ENCODE assay signal across 1 cellular context in the genomic region with DNA sequence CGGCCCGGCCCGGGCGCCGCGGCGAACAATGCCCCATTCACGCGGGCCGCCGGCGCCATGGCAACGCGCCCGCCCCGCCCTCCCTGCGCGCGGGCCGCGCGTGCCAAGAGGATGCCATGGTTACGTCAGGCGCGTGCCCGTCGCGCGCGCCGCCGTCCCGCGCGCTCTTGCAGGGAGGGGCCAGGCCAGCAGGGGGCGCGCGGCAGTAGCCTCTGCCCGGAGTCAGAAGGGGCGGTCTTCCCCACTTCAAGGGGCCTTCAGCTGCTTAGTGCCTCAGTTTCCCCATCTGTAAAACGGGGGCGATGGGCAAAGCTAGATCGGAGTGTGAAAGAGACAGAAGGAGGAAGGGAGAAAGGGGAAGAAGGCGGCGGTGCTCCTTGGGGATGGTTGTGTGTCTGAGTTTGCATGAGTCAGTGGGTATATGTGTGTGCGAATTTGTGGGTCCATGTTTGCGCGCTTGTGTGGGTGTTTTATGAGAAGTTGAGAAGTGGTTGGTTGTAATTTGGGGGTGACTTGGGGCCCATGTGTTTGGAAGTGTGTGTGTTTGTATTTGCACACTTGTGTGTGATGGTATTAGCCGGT.
A peak's percentile ranks its signal among the peaks of the same experiment; 100 is the strongest.
TF ChIP-seq lines count a peak whose summit lies in the region.

No MANE protein-coding gene starts in this region.

TF ChIP-seq in HepG2, 621 proteins besides CTCF, POLR2A, EP300 and RAD21 (continued from another document and continues in another):
- TF ChIP-seq, protein P1, sequence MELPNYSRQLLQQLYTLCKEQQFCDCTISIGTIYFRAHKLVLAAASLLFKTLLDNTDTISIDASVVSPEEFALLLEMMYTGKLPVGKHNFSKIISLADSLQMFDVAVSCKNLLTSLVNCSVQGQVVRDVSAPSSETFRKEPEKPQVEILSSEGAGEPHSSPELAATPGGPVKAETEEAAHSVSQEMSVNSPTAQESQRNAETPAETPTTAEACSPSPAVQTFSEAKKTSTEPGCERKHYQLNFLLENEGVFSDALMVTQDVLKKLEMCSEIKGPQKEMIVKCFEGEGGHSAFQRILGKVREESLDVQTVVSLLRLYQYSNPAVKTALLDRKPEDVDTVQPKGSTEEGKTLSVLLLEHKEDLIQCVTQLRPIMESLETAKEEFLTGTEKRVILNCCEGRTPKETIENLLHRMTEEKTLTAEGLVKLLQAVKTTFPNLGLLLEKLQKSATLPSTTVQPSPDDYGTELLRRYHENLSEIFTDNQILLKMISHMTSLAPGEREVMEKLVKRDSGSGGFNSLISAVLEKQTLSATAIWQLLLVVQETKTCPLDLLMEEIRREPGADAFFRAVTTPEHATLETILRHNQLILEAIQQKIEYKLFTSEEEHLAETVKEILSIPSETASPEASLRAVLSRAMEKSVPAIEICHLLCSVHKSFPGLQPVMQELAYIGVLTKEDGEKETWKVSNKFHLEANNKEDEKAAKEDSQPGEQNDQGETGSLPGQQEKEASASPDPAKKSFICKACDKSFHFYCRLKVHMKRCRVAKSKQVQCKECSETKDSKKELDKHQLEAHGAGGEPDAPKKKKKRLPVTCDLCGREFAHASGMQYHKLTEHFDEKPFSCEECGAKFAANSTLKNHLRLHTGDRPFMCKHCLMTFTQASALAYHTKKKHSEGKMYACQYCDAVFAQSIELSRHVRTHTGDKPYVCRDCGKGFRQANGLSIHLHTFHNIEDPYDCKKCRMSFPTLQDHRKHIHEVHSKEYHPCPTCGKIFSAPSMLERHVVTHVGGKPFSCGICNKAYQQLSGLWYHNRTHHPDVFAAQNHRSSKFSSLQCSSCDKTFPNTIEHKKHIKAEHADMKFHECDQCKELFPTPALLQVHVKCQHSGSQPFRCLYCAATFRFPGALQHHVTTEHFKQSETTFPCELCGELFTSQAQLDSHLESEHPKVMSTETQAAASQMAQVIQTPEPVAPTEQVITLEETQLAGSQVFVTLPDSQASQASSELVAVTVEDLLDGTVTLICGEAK (IDR thresholded peaks at IDR 0.05): no peak
- TF ChIP-seq, protein P1 (CRISPR knock-in tag; IDR thresholded peaks at IDR 0.05): no peak
- no peak for TF ChIP-seq PLRG1 (conservative IDR thresholded peaks at IDR 0.05)
- no peak for TF ChIP-seq NFRKB (IDR thresholded peaks at IDR 0.05)
- no peak for TF ChIP-seq RNF2 (conservative IDR thresholded peaks at IDR 0.05; ENCODE audit: low read depth)
- peak; percentile 58; the same call in 1 of the 2 replicates for TF ChIP-seq JUNB (CRISPR knock-in tag; IDR thresholded peaks at IDR 0.05; ENCODE audit: borderline replicate concordance)
- TF ChIP-seq, protein P2, sequence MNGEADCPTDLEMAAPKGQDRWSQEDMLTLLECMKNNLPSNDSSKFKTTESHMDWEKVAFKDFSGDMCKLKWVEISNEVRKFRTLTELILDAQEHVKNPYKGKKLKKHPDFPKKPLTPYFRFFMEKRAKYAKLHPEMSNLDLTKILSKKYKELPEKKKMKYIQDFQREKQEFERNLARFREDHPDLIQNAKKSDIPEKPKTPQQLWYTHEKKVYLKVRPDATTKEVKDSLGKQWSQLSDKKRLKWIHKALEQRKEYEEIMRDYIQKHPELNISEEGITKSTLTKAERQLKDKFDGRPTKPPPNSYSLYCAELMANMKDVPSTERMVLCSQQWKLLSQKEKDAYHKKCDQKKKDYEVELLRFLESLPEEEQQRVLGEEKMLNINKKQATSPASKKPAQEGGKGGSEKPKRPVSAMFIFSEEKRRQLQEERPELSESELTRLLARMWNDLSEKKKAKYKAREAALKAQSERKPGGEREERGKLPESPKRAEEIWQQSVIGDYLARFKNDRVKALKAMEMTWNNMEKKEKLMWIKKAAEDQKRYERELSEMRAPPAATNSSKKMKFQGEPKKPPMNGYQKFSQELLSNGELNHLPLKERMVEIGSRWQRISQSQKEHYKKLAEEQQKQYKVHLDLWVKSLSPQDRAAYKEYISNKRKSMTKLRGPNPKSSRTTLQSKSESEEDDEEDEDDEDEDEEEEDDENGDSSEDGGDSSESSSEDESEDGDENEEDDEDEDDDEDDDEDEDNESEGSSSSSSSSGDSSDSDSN (CRISPR knock-in tag; IDR thresholded peaks at IDR 0.05): no peak
- TF ChIP-seq ZNF577 (CRISPR knock-in tag; IDR thresholded peaks at IDR 0.05; ENCODE audit: borderline replicate concordance, low read depth): no peak
- TF ChIP-seq ZBTB7B (CRISPR knock-in tag; IDR thresholded peaks at IDR 0.05): peak; percentile 69
- 0 out of 2 replicates have a peak, but pooled peaks have one; percentile 48 for TF ChIP-seq ZKSCAN8 (CRISPR knock-in tag; IDR thresholded peaks at IDR 0.05; ENCODE audit: borderline replicate concordance)
- no peak for TF ChIP-seq ARNT (IDR thresholded peaks at IDR 0.05)
- peak; percentile 23; the same call in 1 of the 2 replicates for TF ChIP-seq ZFX (CRISPR knock-in tag; IDR thresholded peaks at IDR 0.05; ENCODE audit: low read depth)
- no peak for TF ChIP-seq PHF21A (CRISPR knock-in tag; IDR thresholded peaks at IDR 0.05)
- TF ChIP-seq ZNF83 (CRISPR knock-in tag; IDR thresholded peaks at IDR 0.05; ENCODE audit: borderline replicate concordance): no peak
- TF ChIP-seq ZMYM3 (CRISPR knock-in tag; IDR thresholded peaks at IDR 0.05): peak; percentile 40; the same call in 1 of the 2 replicates
- TF ChIP-seq SIX4 (CRISPR knock-in tag; IDR thresholded peaks at IDR 0.05): no peak
- TF ChIP-seq ZSCAN20 (CRISPR knock-in tag; IDR thresholded peaks at IDR 0.05; ENCODE audit: borderline replicate concordance): no peak
- TF ChIP-seq, protein P3, sequence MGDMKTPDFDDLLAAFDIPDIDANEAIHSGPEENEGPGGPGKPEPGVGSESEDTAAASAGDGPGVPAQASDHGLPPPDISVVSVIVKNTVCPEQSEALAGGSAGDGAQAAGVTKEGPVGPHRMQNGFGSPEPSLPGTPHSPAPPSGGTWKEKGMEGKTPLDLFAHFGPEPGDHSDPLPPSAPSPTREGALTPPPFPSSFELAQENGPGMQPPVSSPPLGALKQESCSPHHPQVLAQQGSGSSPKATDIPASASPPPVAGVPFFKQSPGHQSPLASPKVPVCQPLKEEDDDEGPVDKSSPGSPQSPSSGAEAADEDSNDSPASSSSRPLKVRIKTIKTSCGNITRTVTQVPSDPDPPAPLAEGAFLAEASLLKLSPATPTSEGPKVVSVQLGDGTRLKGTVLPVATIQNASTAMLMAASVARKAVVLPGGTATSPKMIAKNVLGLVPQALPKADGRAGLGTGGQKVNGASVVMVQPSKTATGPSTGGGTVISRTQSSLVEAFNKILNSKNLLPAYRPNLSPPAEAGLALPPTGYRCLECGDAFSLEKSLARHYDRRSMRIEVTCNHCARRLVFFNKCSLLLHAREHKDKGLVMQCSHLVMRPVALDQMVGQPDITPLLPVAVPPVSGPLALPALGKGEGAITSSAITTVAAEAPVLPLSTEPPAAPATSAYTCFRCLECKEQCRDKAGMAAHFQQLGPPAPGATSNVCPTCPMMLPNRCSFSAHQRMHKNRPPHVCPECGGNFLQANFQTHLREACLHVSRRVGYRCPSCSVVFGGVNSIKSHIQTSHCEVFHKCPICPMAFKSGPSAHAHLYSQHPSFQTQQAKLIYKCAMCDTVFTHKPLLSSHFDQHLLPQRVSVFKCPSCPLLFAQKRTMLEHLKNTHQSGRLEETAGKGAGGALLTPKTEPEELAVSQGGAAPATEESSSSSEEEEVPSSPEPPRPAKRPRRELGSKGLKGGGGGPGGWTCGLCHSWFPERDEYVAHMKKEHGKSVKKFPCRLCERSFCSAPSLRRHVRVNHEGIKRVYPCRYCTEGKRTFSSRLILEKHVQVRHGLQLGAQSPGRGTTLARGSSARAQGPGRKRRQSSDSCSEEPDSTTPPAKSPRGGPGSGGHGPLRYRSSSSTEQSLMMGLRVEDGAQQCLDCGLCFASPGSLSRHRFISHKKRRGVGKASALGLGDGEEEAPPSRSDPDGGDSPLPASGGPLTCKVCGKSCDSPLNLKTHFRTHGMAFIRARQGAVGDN (CRISPR knock-in tag; IDR thresholded peaks at IDR 0.05): peak; percentile 76
- no peak for TF ChIP-seq ELF4 (CRISPR knock-in tag; IDR thresholded peaks at IDR 0.05; ENCODE audit: borderline replicate concordance)
- no peak for TF ChIP-seq ONECUT2 (CRISPR knock-in tag; IDR thresholded peaks at IDR 0.05)
- no peak for TF ChIP-seq GFI1 (CRISPR knock-in tag; IDR thresholded peaks at IDR 0.05; ENCODE audit: borderline replicate concordance)
- no peak; the same call in 1 of the 2 replicates for TF ChIP-seq KDM1A (CRISPR knock-in tag; IDR thresholded peaks at IDR 0.05)
- TF ChIP-seq ZNF496 (CRISPR knock-in tag; IDR thresholded peaks at IDR 0.05; ENCODE audit: insufficient replicate concordance): no peak
- peak; percentile 71 for TF ChIP-seq ZBTB38 (CRISPR knock-in tag; IDR thresholded peaks at IDR 0.05)
- TF ChIP-seq ZNF644 (CRISPR knock-in tag; IDR thresholded peaks at IDR 0.05; ENCODE audit: low read depth): no peak
- TF ChIP-seq ZNF75D (CRISPR knock-in tag; IDR thresholded peaks at IDR 0.05; ENCODE audit: borderline replicate concordance): no peak
- no peak for TF ChIP-seq TAF1 (CRISPR knock-in tag; IDR thresholded peaks at IDR 0.05)
- no peak for TF ChIP-seq ZNF564 (CRISPR knock-in tag; IDR thresholded peaks at IDR 0.05)
- TF ChIP-seq, protein P4, sequence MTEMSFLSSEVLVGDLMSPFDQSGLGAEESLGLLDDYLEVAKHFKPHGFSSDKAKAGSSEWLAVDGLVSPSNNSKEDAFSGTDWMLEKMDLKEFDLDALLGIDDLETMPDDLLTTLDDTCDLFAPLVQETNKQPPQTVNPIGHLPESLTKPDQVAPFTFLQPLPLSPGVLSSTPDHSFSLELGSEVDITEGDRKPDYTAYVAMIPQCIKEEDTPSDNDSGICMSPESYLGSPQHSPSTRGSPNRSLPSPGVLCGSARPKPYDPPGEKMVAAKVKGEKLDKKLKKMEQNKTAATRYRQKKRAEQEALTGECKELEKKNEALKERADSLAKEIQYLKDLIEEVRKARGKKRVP (CRISPR knock-in tag; IDR thresholded peaks at IDR 0.05): peak in 1 of 2 experiments; percentile 96; a peak in 2 of 4 replicates
- TF ChIP-seq, protein P5, sequence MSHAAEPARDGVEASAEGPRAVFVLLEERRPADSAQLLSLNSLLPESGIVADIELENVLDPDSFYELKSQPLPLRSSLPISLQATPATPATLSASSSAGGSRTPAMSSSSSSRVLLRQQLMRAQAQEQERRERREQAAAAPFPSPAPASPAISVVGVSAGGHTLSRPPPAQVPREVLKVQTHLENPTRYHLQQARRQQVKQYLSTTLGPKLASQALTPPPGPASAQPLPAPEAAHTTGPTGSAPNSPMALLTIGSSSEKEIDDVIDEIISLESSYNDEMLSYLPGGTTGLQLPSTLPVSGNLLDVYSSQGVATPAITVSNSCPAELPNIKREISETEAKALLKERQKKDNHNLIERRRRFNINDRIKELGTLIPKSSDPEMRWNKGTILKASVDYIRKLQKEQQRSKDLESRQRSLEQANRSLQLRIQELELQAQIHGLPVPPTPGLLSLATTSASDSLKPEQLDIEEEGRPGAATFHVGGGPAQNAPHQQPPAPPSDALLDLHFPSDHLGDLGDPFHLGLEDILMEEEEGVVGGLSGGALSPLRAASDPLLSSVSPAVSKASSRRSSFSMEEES (CRISPR knock-in tag; IDR thresholded peaks at IDR 0.05): no peak
- TF ChIP-seq DNMT1 (CRISPR knock-in tag; IDR thresholded peaks at IDR 0.05): no peak
- TF ChIP-seq, protein P6, sequence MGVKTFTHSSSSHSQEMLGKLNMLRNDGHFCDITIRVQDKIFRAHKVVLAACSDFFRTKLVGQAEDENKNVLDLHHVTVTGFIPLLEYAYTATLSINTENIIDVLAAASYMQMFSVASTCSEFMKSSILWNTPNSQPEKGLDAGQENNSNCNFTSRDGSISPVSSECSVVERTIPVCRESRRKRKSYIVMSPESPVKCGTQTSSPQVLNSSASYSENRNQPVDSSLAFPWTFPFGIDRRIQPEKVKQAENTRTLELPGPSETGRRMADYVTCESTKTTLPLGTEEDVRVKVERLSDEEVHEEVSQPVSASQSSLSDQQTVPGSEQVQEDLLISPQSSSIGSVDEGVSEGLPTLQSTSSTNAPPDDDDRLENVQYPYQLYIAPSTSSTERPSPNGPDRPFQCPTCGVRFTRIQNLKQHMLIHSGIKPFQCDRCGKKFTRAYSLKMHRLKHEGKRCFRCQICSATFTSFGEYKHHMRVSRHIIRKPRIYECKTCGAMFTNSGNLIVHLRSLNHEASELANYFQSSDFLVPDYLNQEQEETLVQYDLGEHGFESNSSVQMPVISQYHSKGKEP (CRISPR knock-in tag; IDR thresholded peaks at IDR 0.05): peak; percentile 12; the same call in 1 of the 2 replicates
- no peak for TF ChIP-seq CHD4 (IDR thresholded peaks at IDR 0.05; ENCODE audit: borderline replicate concordance, low read length)
- no peak for TF ChIP-seq LCORL (IDR thresholded peaks at IDR 0.05)
- peak; percentile 49; the same call in 1 of the 2 replicates for TF ChIP-seq LCORL (CRISPR knock-in tag; IDR thresholded peaks at IDR 0.05)
- peak; percentile 41 for TF ChIP-seq HNRNPLL (IDR thresholded peaks at IDR 0.05; ENCODE audit: low read depth, low read length, poor library complexity, severe bottlenecking)
- peak; percentile 89 for TF ChIP-seq BHLHE40 (IDR thresholded peaks at IDR 0.05; ENCODE audit: low read length)
- no peak for TF ChIP-seq SOX13 (IDR thresholded peaks at IDR 0.05)
- TF ChIP-seq SOX13 (CRISPR knock-in tag; conservative IDR thresholded peaks at IDR 0.05 in 1 of 2, IDR thresholded peaks at IDR 0.05 in 1 of 2): peak in 1 of 2 experiments; percentile 40; a peak in 1 of 4 replicates
- TF ChIP-seq ZNF777 (CRISPR knock-in tag; IDR thresholded peaks at IDR 0.05): peak; percentile 39; the same call in 1 of the 2 replicates
- TF ChIP-seq, protein P7, sequence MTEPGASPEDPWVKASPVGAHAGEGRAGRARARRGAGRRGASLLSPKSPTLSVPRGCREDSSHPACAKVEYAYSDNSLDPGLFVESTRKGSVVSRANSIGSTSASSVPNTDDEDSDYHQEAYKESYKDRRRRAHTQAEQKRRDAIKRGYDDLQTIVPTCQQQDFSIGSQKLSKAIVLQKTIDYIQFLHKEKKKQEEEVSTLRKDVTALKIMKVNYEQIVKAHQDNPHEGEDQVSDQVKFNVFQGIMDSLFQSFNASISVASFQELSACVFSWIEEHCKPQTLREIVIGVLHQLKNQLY (CRISPR knock-in tag; IDR thresholded peaks at IDR 0.05): peak; percentile 33; the same call in 1 of the 2 replicates
